1 cellular context compared by ENCODE assay signal in the genomic region with DNA sequence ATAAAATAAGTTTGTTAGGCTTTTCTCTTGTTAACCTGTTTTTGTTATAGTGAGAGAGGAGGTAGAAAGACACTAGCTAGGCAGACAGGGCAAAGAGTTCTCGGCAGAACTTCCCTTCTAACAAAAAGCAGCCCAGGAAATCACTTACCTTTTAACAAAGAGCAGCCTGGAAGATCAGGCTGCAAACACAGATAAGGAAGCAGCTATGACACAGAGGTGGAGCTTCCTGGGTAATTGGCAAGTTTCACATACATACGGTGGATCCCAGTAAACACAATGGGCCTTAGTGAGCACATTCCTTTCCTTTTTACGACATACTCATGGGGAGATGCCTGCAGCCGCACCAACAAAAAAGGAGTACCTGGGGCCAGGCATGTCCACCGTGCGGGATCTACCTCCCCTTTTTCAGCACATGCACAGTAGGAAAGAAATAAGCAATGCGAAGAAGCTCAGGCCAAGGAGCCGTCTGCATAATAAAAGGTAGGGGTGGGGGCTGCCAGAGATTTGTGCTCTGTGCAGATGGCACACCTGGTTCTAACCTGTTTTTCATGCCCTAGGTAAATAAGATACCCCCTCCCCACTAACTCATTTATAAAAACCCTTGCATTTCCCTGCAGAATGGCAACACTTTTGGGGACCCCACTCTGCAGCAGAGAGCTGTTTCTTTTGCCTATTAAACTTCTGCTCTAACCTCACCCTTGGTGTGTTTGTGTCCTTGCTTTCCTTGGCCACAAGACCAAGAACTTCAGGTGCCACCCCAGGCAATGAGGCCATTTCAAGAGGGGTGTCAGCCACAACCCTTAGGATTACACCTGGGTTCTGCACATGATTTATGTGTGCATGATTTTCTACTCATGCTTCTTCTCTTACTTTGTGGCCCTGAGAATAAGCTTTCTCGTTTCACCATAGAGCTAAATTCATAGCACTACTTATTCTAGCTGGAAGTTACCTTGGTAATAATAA.
A peak's percentile ranks its signal among the peaks of the same experiment; 100 is the strongest.
TF ChIP-seq lines count a peak whose summit lies in the region.

No MANE protein-coding gene starts in this region.

TF ChIP-seq in K562, 482 proteins besides CTCF, POLR2A, EP300 and RAD21:
- TF ChIP-seq CTBP1 (IDR thresholded peaks at IDR 0.05; ENCODE audit: borderline replicate concordance): peak; percentile 26; the same call in 1 of the 2 replicates
- TF ChIP-seq L3MBTL2 (IDR thresholded peaks at IDR 0.05): 0 out of 2 replicates have a peak, but pooled peaks have one; percentile 14
- peak; percentile 53 for TF ChIP-seq ARID1B (IDR thresholded peaks at IDR 0.05)
- peak; percentile 62; the same call in 1 of the 2 replicates for TF ChIP-seq SOX6 (IDR thresholded peaks at IDR 0.05)
- TF ChIP-seq SMARCE1 (IDR thresholded peaks at IDR 0.05): 0 out of 2 replicates have a peak, but pooled peaks have one; percentile 26
- peak; percentile 35; the same call in 1 of the 2 replicates for TF ChIP-seq TAL1 (IDR thresholded peaks at IDR 0.05)
- TF ChIP-seq DPF2 (IDR thresholded peaks at IDR 0.05): peak; percentile 48; the same call in 1 of the 2 replicates
- peak; percentile 47 for TF ChIP-seq CBFA2T3 (IDR thresholded peaks at IDR 0.05)
- TF ChIP-seq STAG1 (CRISPR knock-in tag; IDR thresholded peaks at IDR 0.05; ENCODE audit: borderline replicate concordance): no peak
- no peak for TF ChIP-seq ZNF695 (CRISPR knock-in tag; IDR thresholded peaks at IDR 0.05)
- peak; percentile 54 for TF ChIP-seq TEAD4 (IDR thresholded peaks at IDR 0.05; ENCODE audit: low read length)
- TF ChIP-seq TEAD4 (CRISPR knock-in tag; IDR thresholded peaks at IDR 0.05; ENCODE audit: borderline replicate concordance): no peak
- 0 out of 2 replicates have a peak, but pooled peaks have one; percentile 22 for TF ChIP-seq CREM (IDR thresholded peaks at IDR 0.05; ENCODE audit: low read depth)
- TF ChIP-seq ELF1 (tag; IDR thresholded peaks at IDR 0.05): 0 out of 2 replicates have a peak, but pooled peaks have one; percentile 39
- TF ChIP-seq RNF2 (IDR thresholded peaks at IDR 0.05): no peak
- peak; percentile 37; the same call in 1 of the 2 replicates for TF ChIP-seq GATA2 (CRISPR knock-in tag; IDR thresholded peaks at IDR 0.05)
- TF ChIP-seq HNRNPUL1 (IDR thresholded peaks at IDR 0.05; ENCODE audit: low read length): no peak
- TF ChIP-seq TCF3 (CRISPR knock-in tag; IDR thresholded peaks at IDR 0.05): peak; percentile 48; the same call in 1 of the 2 replicates
